In genomic region chr11:73177380-73178091, GRCh38 we compare ENCODE assay signal across 8 cellular contexts. TPM values are rescaled to one million over a fixed set of nuclear protein-coding genes. Genes with fewer than 3 reads are reported as not detected.
DNase-seq lines count a peak whose midpoint lies in the region; ATAC-seq, FAIRE-seq and TF ChIP-seq lines count a peak whose summit lies in the region.

No MANE protein-coding gene starts in this region.

- no peaks in the 10 kb centered on the region for H3K4me1 Mint-ChIP-seq in GM23338
- peaks cover 39 to 45% of the 10 kb centered on the region in 2 donors for H3K4me1 Mint-ChIP-seq in stimulated activated naive B cell treated with anti-CD40 and anti-IgM and Interleukin-4, amounts not matched to agents 10 μg/mL and 1 μg/mL and 100 μg/mL, for 72 hours

- H3K36me3 ChIP-seq in GM23338 (ENCODE audit: insufficient read depth), result no peaks in the 10 kb centered on the region
- no peaks in the 10 kb centered on the region for H3K36me3 ChIP-seq in keratinocyte (ENCODE audit: control insufficient read depth in 2 of 2, extremely low read depth in 1 of 2, insufficient read depth in 2 of 2, low read length in 2 of 2)

- no peaks in the 10 kb centered on the region for H3K9me3 Mint-ChIP-seq in GM23338
- no peaks in the 10 kb centered on the region for H3K9me3 Mint-ChIP-seq in stimulated activated naive B cell treated with anti-CD40 and anti-IgM and Interleukin-4, amounts not matched to agents 10 μg/mL and 1 μg/mL and 100 μg/mL, for 72 hours

- H3K9ac ChIP-seq in keratinocyte (ENCODE audit: control insufficient read depth, extremely low read depth, insufficient read depth, low read length), result peak overlapping the region; percentile 6

- no peaks in the 10 kb centered on the region for H3K4me1 ChIP-seq in GM23338 (ENCODE audit: insufficient read depth)
- peaks cover 20% of the 10 kb centered on the region for H3K4me1 ChIP-seq in keratinocyte (ENCODE audit: control insufficient read depth, extremely low read depth, insufficient read depth, low read length)

- H3F3A ChIP-seq in GM23338 (replicated peaks; ENCODE audit: low read depth), result no peaks in the 10 kb centered on the region

- H3K27me3 ChIP-seq in GM23338 (ENCODE audit: insufficient read depth) (no peaks in the 10 kb centered on the region), keratinocyte (ENCODE audit: control insufficient read depth, extremely low read depth, insufficient read depth, low read length) (no peaks in the 10 kb centered on the region)

- H3K4me3 ChIP-seq in GM23338, result no peak overlapping the region
- H3K4me3 ChIP-seq in keratinocyte (ENCODE audit: control insufficient read depth in 2 of 3, extremely low read depth in 1 of 3, insufficient read depth in 2 of 3, low read depth in 1 of 3, low read length in 3 of 3), result peak overlapping the region in 1 of 3 experiments; percentile 8

- ATAC-seq in GM23338 (peak; percentile 15; the same call in 2 of the 3 replicates), GM21723 (IDR thresholded peaks at IDR 0.05; ENCODE audit: unreplicated experiment) (no peak), HG03439 (IDR thresholded peaks at IDR 0.05; ENCODE audit: unreplicated experiment) (no peak)
- peak; percentile 11 to 17 for ATAC-seq in stimulated activated naive B cell treated with anti-CD40 and anti-IgM and Interleukin-4, amounts not matched to agents 10 μg/mL and 1 μg/mL and 100 μg/mL, for 72 hours (replicated peaks)
- ATAC-seq in stimulated activated naive CD8-positive, alpha-beta T cell treated with anti-CD3 and anti-CD28 coated beads, Interleukin-15, Interleukin-2, amounts not matched to agents 100 U/mL and 50 U/mL, for 24 hours, result no peak

- H3K27ac ChIP-seq in GM23338 (ENCODE audit: low read depth), result no peak overlapping the region
- H3K27ac ChIP-seq in keratinocyte (ENCODE audit: control insufficient read depth, insufficient read depth, low read length), result peak overlapping the region; percentile 31

- H3K9me1 ChIP-seq in keratinocyte (ENCODE audit: control insufficient read depth, extremely low read depth, insufficient read depth, low read length), result peaks cover 2% of the 10 kb centered on the region

- H3K27me3 Mint-ChIP-seq in GM23338 (ENCODE audit: insufficient read depth, low read depth, poor library complexity), result peaks cover 14% of the 10 kb centered on the region
- H3K27me3 Mint-ChIP-seq in stimulated activated naive B cell treated with anti-CD40 and anti-IgM and Interleukin-4, amounts not matched to agents 10 μg/mL and 1 μg/mL and 100 μg/mL, for 72 hours, result no peaks in the 10 kb centered on the region

- H2AFZ ChIP-seq in GM23338, result 0 out of 2 replicates have a peak overlapping the region, but pooled peaks have one; percentile 43
- peak overlapping the region; percentile 20 for H2AFZ ChIP-seq in keratinocyte (ENCODE audit: control insufficient read depth, low read length)

- H3K79me2 ChIP-seq in GM23338 (replicated peaks; ENCODE audit: insufficient read depth) (no peaks in the 10 kb centered on the region), keratinocyte (ENCODE audit: control insufficient read depth, insufficient read depth, low read length) (no peaks in the 10 kb centered on the region)

- H3K9me2 ChIP-seq in GM23338 (ENCODE audit: insufficient read depth), result no peaks in the 10 kb centered on the region

- no peak for FAIRE-seq in keratinocyte (lab: Jason Lieb, UNC)

- dilution Hi-C loops in keratinocyte (cut with MboI; ENCODE audit: extremely low pct_ligation_motif_present, low sequenced_read_pairs), result loop anchor here (5.0 kb wide), 1 partner anchor 60 kb away; no protein-coding TSS in a partner anchor

- no peaks in the 10 kb centered on the region for H3K36me3 Mint-ChIP-seq in GM23338 (ENCODE audit: low read depth)
- peaks cover 0 to 5% of the 10 kb centered on the region in 2 donors for H3K36me3 Mint-ChIP-seq in stimulated activated naive B cell treated with anti-CD40 and anti-IgM and Interleukin-4, amounts not matched to agents 10 μg/mL and 1 μg/mL and 100 μg/mL, for 72 hours

- no peak overlapping the region for H3K27ac Mint-ChIP-seq in GM23338
- peak overlapping the region; percentile 83 for H3K27ac Mint-ChIP-seq in stimulated activated naive B cell treated with anti-CD40 and anti-IgM and Interleukin-4, amounts not matched to agents 10 μg/mL and 1 μg/mL and 100 μg/mL, for 72 hours

- DNase-seq in GM23338 (ENCODE audit: low spot score) (no peak), anterior cingulate cortex (lab: John Stamatoyannopoulos, UW) (peak in 45 of 58 donors; percentile 15 to 75 (median 49)), keratinocyte (ENCODE audit: low read depth, low spot score) (no peak), NCI-H1417 treated with DMSO at 0.1 percent for 48 hours (lab: John Stamatoyannopoulos, UW) (no peak)
- no peak for DNase-seq in stimulated activated naive B cell treated with anti-CD40 and anti-IgM and Interleukin-4, amounts not matched to agents 10 μg/mL and 1 μg/mL and 100 μg/mL, for 72 hours
- DNase-seq in stimulated activated naive CD8-positive, alpha-beta T cell treated with anti-CD3 and anti-CD28 coated beads, Interleukin-15, Interleukin-2, amounts not matched to agents 100 U/mL and 50 U/mL, for 24 hours, result no peak

- H4K20me1 ChIP-seq in GM23338 (replicated peaks; ENCODE audit: insufficient read depth) (no peaks in the 10 kb centered on the region; the same call in 1 of the 2 replicates), keratinocyte (ENCODE audit: control insufficient read depth, extremely low read depth, insufficient read depth, low read length) (no peaks in the 10 kb centered on the region)

- H3K4me2 ChIP-seq in GM23338, result no peak overlapping the region
- peak overlapping the region; percentile 54 for H3K4me2 ChIP-seq in keratinocyte (ENCODE audit: control insufficient read depth, extremely low read depth, insufficient read depth, low read depth, low read length)

- TF ChIP-seq CTCF in GM23338 (conservative IDR thresholded peaks at IDR 0.05; ENCODE audit: low read depth in 2 of 2) (no peak), keratinocyte (optimal IDR thresholded peaks at IDR 0.05 in 1 of 3, IDR thresholded peaks at IDR 0.05 in 1 of 3, conservative IDR thresholded peaks at IDR 0.05 in 1 of 3; ENCODE audit: extremely low read depth in 1 of 3, insufficient read depth in 2 of 3, low read length in 3 of 3) (no peak)

- no peaks in the 10 kb centered on the region for H3K9me3 ChIP-seq in keratinocyte (ENCODE audit: control insufficient read depth, low read depth, low read length)

- H3K4me3 Mint-ChIP-seq in GM23338, result no peak overlapping the region
- H3K4me3 Mint-ChIP-seq in stimulated activated naive B cell treated with anti-CD40 and anti-IgM and Interleukin-4, amounts not matched to agents 10 μg/mL and 1 μg/mL and 100 μg/mL, for 72 hours, result no peak overlapping the region

TF ChIP-seq in GM23338, 12 proteins besides CTCF, POLR2A, EP300 and RAD21 (continues in another document):
- TF ChIP-seq STAT1 (IDR thresholded peaks at IDR 0.05; ENCODE audit: unreplicated experiment), result no peak

RNA-seq across cellular contexts. Expression of gene FCHSD2, which starts 35.4 kb away (rescaled TPM):
- 3.3 and 5.2 TPM in 2 replicates for total RNA-seq in GM23338 (2014; rRNA removed; shearing (Covaris generic))
- 3.5 and 3.6 TPM in 2 replicates for polyA plus RNA-seq in GM23338 (2016; fragmentation: Nextera tagmentation; extraction: Ambion mirVana)
- polyA plus RNA-seq in keratinocyte, result 11.6 to 16.2 TPM (median 14.2 TPM) in 3 replicates
- polyA plus RNA-seq in keratinocyte (2011; ENCODE audit: low read depth), result 42.3 TPM
- polyA plus RNA-seq in keratinocyte (2011; cell fraction: cytosol; rRNA removed), result 12.3 and 17.5 TPM in 2 replicates
- polyA plus RNA-seq in keratinocyte (2011; cell fraction: nucleus; rRNA removed), result 18.2 and 21.1 TPM in 2 replicates
- 11.2 and 12.1 TPM in 2 replicates for polyA plus RNA-seq in keratinocyte (2012; ENCODE audit: low replicate concordance)
- 6.9 to 14.1 TPM (median 10.5 TPM) in 3 replicates for polyA minus RNA-seq in keratinocyte
- 14.8 TPM for polyA minus RNA-seq in keratinocyte (2011; cell fraction: cytosol; rRNA and poly(A)+ RNA removed)
- 9.6 and 16.4 TPM in 2 replicates for polyA minus RNA-seq in keratinocyte (2011; cell fraction: nucleus; rRNA and poly(A)+ RNA removed)

RNA-seq across cellular contexts. Expression of gene P2RY2, which starts 40.5 kb away (rescaled TPM):
- 0.85 and 1.6 TPM in 2 replicates for total RNA-seq in GM23338 (2014; rRNA removed; shearing (Covaris generic))
- polyA plus RNA-seq in GM23338 (2016; fragmentation: Nextera tagmentation; extraction: Ambion mirVana), result 0.40 and 0.63 TPM in 2 replicates
- 3.9 to 6.9 TPM (median 5.1 TPM) in 3 replicates for polyA plus RNA-seq in keratinocyte
- 1.7 TPM for polyA plus RNA-seq in keratinocyte (2011; ENCODE audit: low read depth)
- 2.4 and 2.8 TPM in 2 replicates for polyA plus RNA-seq in keratinocyte (2011; cell fraction: cytosol; rRNA removed)
- 3.9 and 4.0 TPM in 2 replicates for polyA plus RNA-seq in keratinocyte (2011; cell fraction: nucleus; rRNA removed)
- polyA plus RNA-seq in keratinocyte (2012; ENCODE audit: low replicate concordance), result 2.1 and 7.0 TPM in 2 replicates
- 4.4 to 18.0 TPM (median 7.1 TPM) in 3 replicates for polyA minus RNA-seq in keratinocyte
- polyA minus RNA-seq in keratinocyte (2011; cell fraction: cytosol; rRNA and poly(A)+ RNA removed), result 2.3 TPM
- polyA minus RNA-seq in keratinocyte (2011; cell fraction: nucleus; rRNA and poly(A)+ RNA removed), result 3.8 and 3.9 TPM in 2 replicates

Comparison
In these comparisons a context has a peak if more than half of its experiments do, and no peak if none do; other contexts are left out.
1. ATAC-seq: peak in GM23338 (single experiment) and stimulated activated naive B cell treated with anti-CD40 and anti-IgM and Interleukin-4, amounts not matched to agents 10 μg/mL and 1 μg/mL and 100 μg/mL, for 72 hours (2 of 2); none in stimulated activated naive CD8-positive, alpha-beta T cell treated with anti-CD3 and anti-CD28 coated beads, Interleukin-15, Interleukin-2, amounts not matched to agents 100 U/mL and 50 U/mL, for 24 hours (single experiment), GM21723 (single experiment) and HG03439 (single experiment).
2. DNase-seq: peak in anterior cingulate cortex (45 of 58); none in GM23338 (single experiment), keratinocyte (single experiment), stimulated activated naive B cell treated with anti-CD40 and anti-IgM and Interleukin-4, amounts not matched to agents 10 μg/mL and 1 μg/mL and 100 μg/mL, for 72 hours (single experiment), stimulated activated naive CD8-positive, alpha-beta T cell treated with anti-CD3 and anti-CD28 coated beads, Interleukin-15, Interleukin-2, amounts not matched to agents 100 U/mL and 50 U/mL, for 24 hours (single experiment) and NCI-H1417 treated with DMSO at 0.1 percent for 48 hours (single experiment).